Comparison of ENCODE assay signal across 18 cellular contexts in genomic region chr22:28983788-28984441, GRCh38.
DNase-seq lines count a peak whose midpoint lies in the region; ATAC-seq and TF ChIP-seq lines count a peak whose summit lies in the region.
"Had no signal": no experiment of that assay in that cellular context is flagged by ENCODE, and none has a peak within 500 bp of the region (broad histone marks: within the 10 kb centered on the region; RNA-seq: fewer than 3 reads in every experiment).

No MANE protein-coding gene starts in this region.

- intact Hi-C loops in left ventricle myocardium superior (cut with micrococcal nuclease): no loop called here
- intact Hi-C loops in heart right ventricle (cut with DNase I): loop anchor here in 1 of 10 donors (2.0 kb wide), 1 partner anchor 15 kb away; no protein-coding TSS in a partner anchor
- intact Hi-C loops in mammary epithelial cell (cut with micrococcal nuclease): loop anchor here (5.0 kb wide), 1 partner anchor 62 kb away; no protein-coding TSS in a partner anchor

- dilution Hi-C loops in mammary epithelial cell (cut with HindIII; ENCODE audit: low sequenced_read_pairs): no loop called here

- CTCF ChIA-PET in mammary epithelial cell (lab: Charles Lee; ENCODE audit: low non-redundant PET) (no interaction called here), T-cell (lab: Charles Lee) (no interaction called here)

- H3K9me3 Mint-ChIP-seq in T-cell: peaks cover 0 to 5% (median 0%) of the 10 kb centered on the region in 3 donors

- ATAC-seq in left ventricle myocardium superior (peak; percentile 43), heart right ventricle (no peak), left lobe of liver (peak; percentile 17), upper lobe of left lung (ENCODE audit: low FRiP score in 2 of 2) (peak; percentile 43 to 83), T-cell (replicated peaks in 1 of 4) (no peak)
- ATAC-seq: activated CD8-positive, alpha-beta memory T cell treated with anti-CD3 and anti-CD28 coated beads, Interleukin-2, amount 10 ng/mL, durations not matched to agents 7 days and 5 days had no signal

- H4K20me1 ChIP-seq in mammary epithelial cell (ENCODE audit: insufficient read depth, low read length): no peaks in the 10 kb centered on the region

- TF ChIP-seq EP300 in upper lobe of left lung (IDR thresholded peaks at IDR 0.05): no peak

- peaks cover 0 to 18% (median 0%) of the 10 kb centered on the region in 9 donors for H3K36me3 ChIP-seq in heart right ventricle
- H3K36me3 ChIP-seq in mammary epithelial cell (ENCODE audit: insufficient read depth, low read length): peaks cover 3% of the 10 kb centered on the region
- peaks cover 0 to 7% (median 0%) of the 10 kb centered on the region in 4 donors for H3K36me3 ChIP-seq in upper lobe of left lung
- H3K36me3 ChIP-seq: brain microvascular endothelial cell had no signal

- in situ Hi-C loops in mammary epithelial cell (cut with MboI; ENCODE audit: low sequenced_read_pairs in 2 of 2): no loop called here

- TF ChIP-seq CTCF in heart right ventricle (IDR thresholded peaks at IDR 0.05) (no peak), mammary epithelial cell (conservative IDR thresholded peaks at IDR 0.05 in 1 of 2, IDR thresholded peaks at IDR 0.05 in 1 of 2; ENCODE audit: extremely low read depth in 1 of 2, insufficient read depth in 1 of 2, low read depth in 1 of 2, low read length in 2 of 2) (no peak), upper lobe of left lung (IDR thresholded peaks at IDR 0.05) (no peak)

- no peak for DNase-seq in left ventricle myocardium superior
- DNase-seq in heart right ventricle: no peak
- peak; percentile 41 for DNase-seq in mammary epithelial cell
- DNase-seq in left lobe of liver (ENCODE audit: low spot score): no peak
- peak in 1 of 2 donors; percentile 71 for DNase-seq in upper lobe of left lung
- no peak for DNase-seq in activated CD4-positive, CD25-positive, alpha-beta regulatory T cell treated with anti-CD3 and anti-CD28 coated beads, Interleukin-2, amount 50 U/mL, for 72 hours
- no peak for DNase-seq in AML-193 (lab: John Stamatoyannopoulos, UW)
- DNase-seq in T-cell: no peak
- DNase-seq: ACHN; activated CD8-positive, alpha-beta memory T cell treated with anti-CD3 and anti-CD28 coated beads, Interleukin-2, amount 10 ng/mL, durations not matched to agents 7 days and 5 days; activated naive CD4-positive, alpha-beta T cell; brain microvascular endothelial cell; Calu3; hippocampal formation; NCI-H446; nucleus accumbens; substantia nigra had no signal

- peaks cover 50% of the 10 kb centered on the region for H3K79me2 ChIP-seq in mammary epithelial cell (ENCODE audit: insufficient read depth, low read length)

- H3K9ac ChIP-seq in mammary epithelial cell (ENCODE audit: insufficient read depth, low read length): no peak overlapping the region

- H3K27me3 Mint-ChIP-seq in T-cell: peaks cover 12 to 18% of the 10 kb centered on the region in 2 donors

- H3K27ac Mint-ChIP-seq in T-cell: no peak overlapping the region
- H3K27ac Mint-ChIP-seq: activated CD8-positive, alpha-beta memory T cell treated with anti-CD3 and anti-CD28 coated beads, Interleukin-2, amount 10 ng/mL, durations not matched to agents 7 days and 5 days; memory B cell had no signal

- 79 to 91% methylated on average over 4 of the region's 4 CpGs for WGBS in heart right ventricle, 2 donors
- 60% methylated on average over 4 of the region's 4 CpGs for WGBS in mammary epithelial cell (ENCODE audit: low coverage, missing lambda C conversion rate)
- 50 to 51% methylated on average over 4 of the region's 4 CpGs for WGBS in upper lobe of left lung, 2 donors

- H3K4me2 ChIP-seq in mammary epithelial cell (ENCODE audit: insufficient read depth, low read depth, low read length): peak overlapping the region; percentile 6

- no TSS peak for BruUV-seq in mammary epithelial cell (replicated peaks; lab: Mats Ljungman, UMichigan)

- no peak overlapping the region for H3K4me3 Mint-ChIP-seq in T-cell
- H3K4me3 Mint-ChIP-seq: activated CD8-positive, alpha-beta memory T cell treated with anti-CD3 and anti-CD28 coated beads, Interleukin-2, amount 10 ng/mL, durations not matched to agents 7 days and 5 days; memory B cell had no signal

- H3K4me3 ChIP-seq in heart right ventricle: no peak overlapping the region
- no peak overlapping the region for H3K4me3 ChIP-seq in mammary epithelial cell (replicated peaks in 1 of 3; ENCODE audit: insufficient read depth in 1 of 3, low read depth in 2 of 3, low read length in 3 of 3)
- H3K4me3 ChIP-seq in upper lobe of left lung: no peak overlapping the region

- no peak overlapping the region for H3K27ac ChIP-seq in heart right ventricle
- H3K27ac ChIP-seq in mammary epithelial cell (ENCODE audit: insufficient read depth, low read depth, low read length): no peak overlapping the region
- peak overlapping the region in 3 of 4 donors; percentile 5 to 69 (median 48) for H3K27ac ChIP-seq in upper lobe of left lung
- H3K27ac ChIP-seq: brain microvascular endothelial cell had no signal

- H3K4me1 Mint-ChIP-seq in T-cell: no peaks in the 10 kb centered on the region
- H3K4me1 Mint-ChIP-seq: activated CD8-positive, alpha-beta memory T cell treated with anti-CD3 and anti-CD28 coated beads, Interleukin-2, amount 10 ng/mL, durations not matched to agents 7 days and 5 days; memory B cell had no signal

- H3K27me3 ChIP-seq in heart right ventricle (no peaks in the 10 kb centered on the region), mammary epithelial cell (ENCODE audit: insufficient read depth, low read length) (no peaks in the 10 kb centered on the region), upper lobe of left lung (no peaks in the 10 kb centered on the region)
- H3K27me3 ChIP-seq: brain microvascular endothelial cell had no signal

- H3K36me3 Mint-ChIP-seq in T-cell: peaks cover 16% of the 10 kb centered on the region
- H3K36me3 Mint-ChIP-seq: activated CD8-positive, alpha-beta memory T cell treated with anti-CD3 and anti-CD28 coated beads, Interleukin-2, amount 10 ng/mL, durations not matched to agents 7 days and 5 days; memory B cell had no signal

- POLR2A ChIA-PET in T-cell (lab: Charles Lee): no interaction called here

- peaks cover 0 to 8% (median 4%) of the 10 kb centered on the region in 11 donors for H3K9me3 ChIP-seq in heart right ventricle
- no peaks in the 10 kb centered on the region for H3K9me3 ChIP-seq in mammary epithelial cell (replicated peaks; ENCODE audit: insufficient read depth, low read length)
- no peaks in the 10 kb centered on the region for H3K9me3 ChIP-seq in upper lobe of left lung

- H2AFZ ChIP-seq in mammary epithelial cell (ENCODE audit: low read depth, low read length): no peak overlapping the region

- H3K4me1 ChIP-seq in heart right ventricle: peaks cover 0 to 1% (median 0%) of the 10 kb centered on the region in 9 donors
- H3K4me1 ChIP-seq in mammary epithelial cell (ENCODE audit: insufficient read depth, low read length): peaks cover 36% of the 10 kb centered on the region
- peaks cover 22 to 51% (median 36%) of the 10 kb centered on the region in 4 donors for H3K4me1 ChIP-seq in upper lobe of left lung

- TF ChIP-seq POLR2A in upper lobe of left lung (IDR thresholded peaks at IDR 0.05): no peak

Comparison
In these comparisons a context has a peak if more than half of its experiments do, and no peak if none do; other contexts are left out.
1. ATAC-seq: peak in left ventricle myocardium superior (single experiment), left lobe of liver (single experiment) and upper lobe of left lung (2 of 2); none in heart right ventricle (0 of 8) and T-cell (0 of 4).
2. H3K27ac ChIP-seq: peak in upper lobe of left lung (3 of 4); none in heart right ventricle (0 of 10) and mammary epithelial cell (single experiment).